ENCODE assay signal across 20 cellular contexts in genomic region chr1:33370286-33370685, GRCh38. TPM values are rescaled to one million over a fixed set of nuclear protein-coding genes. Genes with fewer than 3 reads are reported as not detected.
DNase-seq lines count a peak whose midpoint lies in the region; ATAC-seq and TF ChIP-seq lines count a peak whose summit lies in the region.
"Had no signal": no experiment of that assay in that cellular context is flagged by ENCODE, and none has a peak within 500 bp of the region (broad histone marks: within the 10 kb centered on the region; RNA-seq: fewer than 3 reads in every experiment).

No MANE protein-coding gene starts in this region.

- peak overlapping the region in 31 of 59 donors; percentile 2 to 99 (median 29) for H3K27ac ChIP-seq in dorsolateral prefrontal cortex
- H3K27ac ChIP-seq: colonic mucosa, suprapubic skin, VCaP had no signal

- no peaks in the 10 kb centered on the region for H3K27me3 ChIP-seq in dorsolateral prefrontal cortex
- H3K27me3 ChIP-seq: colonic mucosa, suprapubic skin had no signal

- intact Hi-C loops in dorsolateral prefrontal cortex (cut with DNase I), result no loop called here
- intact Hi-C loops in left ventricle myocardium superior (cut with micrococcal nuclease), result no loop called here

- TF ChIP-seq CTCF in dorsolateral prefrontal cortex (IDR thresholded peaks at IDR 0.05 in 54 of 56, conservative IDR thresholded peaks at IDR 0.05 in 2 of 56; ENCODE audit: low read depth in 1 of 56, partially characterized antibody in 56 of 56), result no peak

- no peak overlapping the region for H3K4me3 ChIP-seq in dorsolateral prefrontal cortex
- H3K4me3 ChIP-seq: colonic mucosa, suprapubic skin had no signal

- peak; percentile 94 for DNase-seq in DMS 273 (lab: John Stamatoyannopoulos, UW; ENCODE audit: unreplicated experiment)
- peak; percentile 56 for DNase-seq in NCI-H2171 treated with DMSO at 0.1 percent for 48 hours (lab: John Stamatoyannopoulos, UW)
- DNase-seq in dorsolateral prefrontal cortex, result peak in 3 of 10 donors; percentile 33 to 71 (median 55)
- DNase-seq in left ventricle myocardium superior, result peak; percentile 65
- no peak for DNase-seq in activated T-cell treated with anti-CD3 and anti-CD28 coated beads, Interleukin-2, amount 50 U/mL, for 1 hour
- DNase-seq in activated CD4-positive, CD25-positive, alpha-beta regulatory T cell treated with anti-CD3 and anti-CD28 coated beads, Interleukin-2, amount 50 U/mL, for 72 hours, result no peak
- DNase-seq in AML-193 (lab: John Stamatoyannopoulos, UW), result no peak
- no peak for DNase-seq in activated CD8-positive, alpha-beta memory T cell treated with anti-CD3 and anti-CD28 coated beads for 24 hours
- DNase-seq: activated CD8-positive, alpha-beta T cell treated with anti-CD3 and anti-CD28 coated beads, Interleukin-2, amount 10 ng/mL, durations not matched to agents 7 days and 5 days; colonic mucosa; hippocampal formation; NCI-H82; stimulated activated CD4-positive, alpha-beta T cell treated with anti-CD3 and anti-CD28 coated beads, Interleukin-2, amount 100 ng/mL, for 24 hours had no signal

- peak; percentile 57 for ATAC-seq in left ventricle myocardium superior
- ATAC-seq: activated CD8-positive, alpha-beta T cell treated with anti-CD3 and anti-CD28 coated beads, Interleukin-2, amount 10 ng/mL, durations not matched to agents 7 days and 5 days; HCT116; Panc1; sciatic nerve had no signal

RNA-seq across cellular contexts. Expression of gene A3GALT2, which starts 49.4 kb away (rescaled TPM):
- total RNA-seq in dorsolateral prefrontal cortex, result under 1 TPM in 10 of 120 experiments, not detected in 110; 0.35 to 0.76 (median 0.60) TPM
- not detected for total RNA-seq in left ventricle myocardium superior
- total RNA-seq: activated CD8-positive, alpha-beta T cell treated with anti-CD3 and anti-CD28 coated beads, Interleukin-2, amount 10 ng/mL, durations not matched to agents 7 days and 5 days; colonic mucosa; endothelial cell of umbilical vein; omental fat pad; sciatic nerve; suprapubic skin had no signal

Comparison
In these comparisons a context has a peak if more than half of its experiments do, and no peak if none do; other contexts are left out.
1. DNase-seq: peak in DMS 273 (single experiment), NCI-H2171 treated with DMSO at 0.1 percent for 48 hours (single experiment) and left ventricle myocardium superior (single experiment); none in activated T-cell treated with anti-CD3 and anti-CD28 coated beads, Interleukin-2, amount 50 U/mL, for 1 hour (single experiment), activated CD4-positive, CD25-positive, alpha-beta regulatory T cell treated with anti-CD3 and anti-CD28 coated beads, Interleukin-2, amount 50 U/mL, for 72 hours (single experiment), AML-193 (0 of 2) and activated CD8-positive, alpha-beta memory T cell treated with anti-CD3 and anti-CD28 coated beads for 24 hours (single experiment).